8 cellular contexts compared by ENCODE assay signal in the genomic region with DNA sequence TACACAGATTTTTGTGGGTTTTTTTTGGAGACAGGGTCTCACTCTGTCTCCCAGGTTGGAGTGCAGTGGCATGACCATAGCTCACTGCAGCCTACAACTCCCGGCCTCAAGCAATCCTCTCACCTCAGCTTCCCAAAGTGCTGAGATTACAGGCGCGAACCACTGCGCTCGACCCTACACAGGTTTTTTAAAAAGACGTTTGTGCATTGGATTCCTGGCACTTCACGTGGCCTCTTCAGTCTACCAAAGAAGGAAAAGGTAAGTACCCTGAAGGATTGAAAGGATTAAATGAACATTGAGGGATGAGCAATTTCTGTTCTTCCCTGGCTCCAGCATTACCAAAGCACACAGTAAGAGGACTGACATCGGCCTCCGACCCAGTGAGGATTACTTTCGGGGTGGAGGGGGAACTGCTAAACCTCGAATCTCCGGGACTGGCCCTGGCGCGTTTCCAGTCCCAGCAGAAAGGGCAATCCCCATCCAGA. TPM values are rescaled to one million over a fixed set of nuclear protein-coding genes. Genes with fewer than 3 reads are reported as not detected.
A peak's percentile ranks its signal among the peaks of the same experiment; 100 is the strongest.
DNase-seq lines count a peak whose midpoint lies in the region; ATAC-seq and TF ChIP-seq lines count a peak whose summit lies in the region.

No MANE protein-coding gene starts in this region.

- ATAC-seq in GM18517 (IDR thresholded peaks at IDR 0.05; ENCODE audit: unreplicated experiment) = peak; percentile 15
- ATAC-seq in gastrocnemius medialis = peak in 1 of 2 donors; percentile 2

- TF ChIP-seq POLR2A in gastrocnemius medialis (IDR thresholded peaks at IDR 0.05) = no peak

- no peaks in the 10 kb centered on the region for H3K27me3 ChIP-seq in SJCRH30
- H3K27me3 ChIP-seq in gastrocnemius medialis = no peaks in the 10 kb centered on the region

- DNase-seq in SJCRH30 = peak in 1 of 2 experiments; percentile 16
- no peak for DNase-seq in fibroblast of the aortic adventitia (ENCODE audit: low read depth)
- DNase-seq in gastrocnemius medialis = no peak
- DNase-seq in cerebellum (ENCODE audit: low spot score) = no peak
- no peak for DNase-seq in OCI-M2 (lab: John Stamatoyannopoulos, UW; ENCODE audit: unreplicated experiment)
- no peak for DNase-seq in NAMALWA (ENCODE audit: low spot score)
- no peak for DNase-seq in NCI-H524 (lab: John Stamatoyannopoulos, UW)

- H3K27ac ChIP-seq in SJCRH30 (no peak overlapping the region; the same call in 1 of the 2 replicates), gastrocnemius medialis (peak overlapping the region; percentile 84 to 97 (median 92))

- H3K4me3 ChIP-seq in SJCRH30 (peak overlapping the region; percentile 99), fibroblast of the aortic adventitia (ENCODE audit: low read depth, low read length) (peak overlapping the region; percentile 63), gastrocnemius medialis (peak overlapping the region; percentile 74 to 96 (median 80))

- H3K9me3 ChIP-seq in SJCRH30 (replicated peaks) = no peaks in the 10 kb centered on the region
- no peaks in the 10 kb centered on the region for H3K9me3 ChIP-seq in gastrocnemius medialis

- H3K4me1 ChIP-seq in SJCRH30 (peaks cover 9% of the 10 kb centered on the region), gastrocnemius medialis (peaks cover 29 to 36% of the 10 kb centered on the region in 2 donors)

- TF ChIP-seq CTCF in fibroblast of the aortic adventitia (IDR thresholded peaks at IDR 0.05; ENCODE audit: insufficient read depth, low read length) (no peak), gastrocnemius medialis (IDR thresholded peaks at IDR 0.05 in 4 of 5, conservative IDR thresholded peaks at IDR 0.05 in 1 of 5) (no peak)

- in situ Hi-C loops in gastrocnemius medialis (cut with MboI; ENCODE audit: low sequenced_read_pairs in 4 of 4) = no loop called here

- intact Hi-C loops in gastrocnemius medialis (cut with DNase I; ENCODE audit: low total_unique reads) = loop anchor here (2.0 to 10.0 kb wide), 2 partner anchors 76 to 670 kb away; a partner anchor contains a TSS

- peaks cover 19% of the 10 kb centered on the region for H3K36me3 ChIP-seq in SJCRH30
- H3K36me3 ChIP-seq in gastrocnemius medialis = no peaks in the 10 kb centered on the region

RNA-seq across cellular contexts. Expression of a gene that starts 0.6 kb away (rescaled TPM):
- 144 and 151 TPM in 2 replicates for total RNA-seq in SJCRH30 (2014; rRNA removed; shearing (Covaris generic))
- total RNA-seq in fibroblast of the aortic adventitia (ENCODE audit: low replicate concordance) (174 and 180 TPM in 2 replicates), gastrocnemius medialis (10 to 100 TPM; 73.2 to 77.9 (median 75.2) TPM), cerebellum (98.7 TPM)

RNA-seq across cellular contexts. Expression of a gene that starts 24.9 kb away (rescaled TPM):
- 9.3 and 15.9 TPM in 2 replicates for total RNA-seq in SJCRH30 (2014; rRNA removed; shearing (Covaris generic))
- total RNA-seq in fibroblast of the aortic adventitia (ENCODE audit: low replicate concordance) (7.9 and 13.8 TPM in 2 replicates), gastrocnemius medialis (1 to 10 TPM in 1 of 4 donors, under 1 TPM in 3; 0.22 to 3.8 (median 0.54) TPM), cerebellum (11.1 TPM)
